In the genomic region with DNA sequence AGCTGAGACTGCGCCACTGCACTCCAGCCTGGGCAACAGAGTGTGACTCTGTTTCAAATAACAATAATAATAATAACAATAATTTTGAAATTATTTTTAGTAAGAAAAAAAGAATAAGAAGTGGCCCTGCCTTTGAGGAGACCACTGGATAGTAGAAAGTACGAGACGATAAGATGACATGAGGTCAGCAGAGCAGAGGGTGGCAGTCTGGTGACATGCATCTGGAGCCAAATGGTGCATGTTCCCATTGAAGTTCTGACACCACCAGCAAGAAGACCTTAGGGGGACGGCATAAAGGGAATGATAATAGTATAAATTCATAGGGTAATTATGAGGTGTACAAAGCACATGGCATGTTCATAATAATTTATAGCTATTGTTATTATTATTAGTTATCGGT, we compare ENCODE assay signal across 2 cellular contexts.
TF ChIP-seq lines count a peak whose summit lies in the region.

No MANE protein-coding gene starts in this region.

TF ChIP-seq in Ishikawa, 13 proteins besides CTCF, POLR2A, EP300 and RAD21 (continued from another document):
- TF ChIP-seq EGR1 (IDR thresholded peaks at IDR 0.05) (no peak), ZBTB7A (IDR thresholded peaks at IDR 0.05; ENCODE audit: low read depth) (no peak), TCF12 (IDR thresholded peaks at IDR 0.05; ENCODE audit: low read depth) (no peak), TAF1 (IDR thresholded peaks at IDR 0.05; ENCODE audit: low read depth) (no peak), YY1 (IDR thresholded peaks at IDR 0.05; ENCODE audit: low read depth) (no peak), CREB1 (IDR thresholded peaks at IDR 0.05; ENCODE audit: low read depth) (no peak), CEBPB (IDR thresholded peaks at IDR 0.05) (no peak), FOXM1 (IDR thresholded peaks at IDR 0.05; ENCODE audit: borderline replicate concordance, low read depth) (no peak), TEAD4 (IDR thresholded peaks at IDR 0.05) (no peak)
- TF ChIP-seq, protein P1, sequence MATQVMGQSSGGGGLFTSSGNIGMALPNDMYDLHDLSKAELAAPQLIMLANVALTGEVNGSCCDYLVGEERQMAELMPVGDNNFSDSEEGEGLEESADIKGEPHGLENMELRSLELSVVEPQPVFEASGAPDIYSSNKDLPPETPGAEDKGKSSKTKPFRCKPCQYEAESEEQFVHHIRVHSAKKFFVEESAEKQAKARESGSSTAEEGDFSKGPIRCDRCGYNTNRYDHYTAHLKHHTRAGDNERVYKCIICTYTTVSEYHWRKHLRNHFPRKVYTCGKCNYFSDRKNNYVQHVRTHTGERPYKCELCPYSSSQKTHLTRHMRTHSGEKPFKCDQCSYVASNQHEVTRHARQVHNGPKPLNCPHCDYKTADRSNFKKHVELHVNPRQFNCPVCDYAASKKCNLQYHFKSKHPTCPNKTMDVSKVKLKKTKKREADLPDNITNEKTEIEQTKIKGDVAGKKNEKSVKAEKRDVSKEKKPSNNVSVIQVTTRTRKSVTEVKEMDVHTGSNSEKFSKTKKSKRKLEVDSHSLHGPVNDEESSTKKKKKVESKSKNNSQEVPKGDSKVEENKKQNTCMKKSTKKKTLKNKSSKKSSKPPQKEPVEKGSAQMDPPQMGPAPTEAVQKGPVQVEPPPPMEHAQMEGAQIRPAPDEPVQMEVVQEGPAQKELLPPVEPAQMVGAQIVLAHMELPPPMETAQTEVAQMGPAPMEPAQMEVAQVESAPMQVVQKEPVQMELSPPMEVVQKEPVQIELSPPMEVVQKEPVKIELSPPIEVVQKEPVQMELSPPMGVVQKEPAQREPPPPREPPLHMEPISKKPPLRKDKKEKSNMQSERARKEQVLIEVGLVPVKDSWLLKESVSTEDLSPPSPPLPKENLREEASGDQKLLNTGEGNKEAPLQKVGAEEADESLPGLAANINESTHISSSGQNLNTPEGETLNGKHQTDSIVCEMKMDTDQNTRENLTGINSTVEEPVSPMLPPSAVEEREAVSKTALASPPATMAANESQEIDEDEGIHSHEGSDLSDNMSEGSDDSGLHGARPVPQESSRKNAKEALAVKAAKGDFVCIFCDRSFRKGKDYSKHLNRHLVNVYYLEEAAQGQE (IDR thresholded peaks at IDR 0.05; ENCODE audit: low read depth), result no peak
- TF ChIP-seq, protein P2, sequence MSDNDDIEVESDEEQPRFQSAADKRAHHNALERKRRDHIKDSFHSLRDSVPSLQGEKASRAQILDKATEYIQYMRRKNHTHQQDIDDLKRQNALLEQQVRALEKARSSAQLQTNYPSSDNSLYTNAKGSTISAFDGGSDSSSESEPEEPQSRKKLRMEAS (IDR thresholded peaks at IDR 0.05), result no peak

TF ChIP-seq in H1, 55 proteins besides CTCF, POLR2A, EP300 and RAD21 (continued from another document):
- TF ChIP-seq, protein P3, sequence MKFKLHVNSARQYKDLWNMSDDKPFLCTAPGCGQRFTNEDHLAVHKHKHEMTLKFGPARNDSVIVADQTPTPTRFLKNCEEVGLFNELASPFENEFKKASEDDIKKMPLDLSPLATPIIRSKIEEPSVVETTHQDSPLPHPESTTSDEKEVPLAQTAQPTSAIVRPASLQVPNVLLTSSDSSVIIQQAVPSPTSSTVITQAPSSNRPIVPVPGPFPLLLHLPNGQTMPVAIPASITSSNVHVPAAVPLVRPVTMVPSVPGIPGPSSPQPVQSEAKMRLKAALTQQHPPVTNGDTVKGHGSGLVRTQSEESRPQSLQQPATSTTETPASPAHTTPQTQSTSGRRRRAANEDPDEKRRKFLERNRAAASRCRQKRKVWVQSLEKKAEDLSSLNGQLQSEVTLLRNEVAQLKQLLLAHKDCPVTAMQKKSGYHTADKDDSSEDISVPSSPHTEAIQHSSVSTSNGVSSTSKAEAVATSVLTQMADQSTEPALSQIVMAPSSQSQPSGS (IDR thresholded peaks at IDR 0.05; ENCODE audit: low read length), result no peak
- TF ChIP-seq TBP (IDR thresholded peaks at IDR 0.05; ENCODE audit: low read depth, low read length) (no peak), CHD2 (IDR thresholded peaks at IDR 0.05; ENCODE audit: low read length) (no peak), SAP30 (IDR thresholded peaks at IDR 0.05; ENCODE audit: insufficient read depth, insufficient replicate concordance, low read length) (no peak), BRCA1 (IDR thresholded peaks at IDR 0.05; ENCODE audit: low read depth, low read length) (no peak), GABPA (IDR thresholded peaks at IDR 0.05; ENCODE audit: borderline replicate concordance, insufficient read depth, low read length) (no peak), RBBP5 (IDR thresholded peaks at IDR 0.05; ENCODE audit: borderline replicate concordance, low read depth, low read length) (no peak)
